11 cellular contexts compared by ENCODE assay signal in genomic region chr3:58659051-58659675, GRCh38. TPM values are rescaled to one million over a fixed set of nuclear protein-coding genes. Genes with fewer than 3 reads are reported as not detected.
A peak's percentile ranks its signal among the peaks of the same experiment; 100 is the strongest.
DNase-seq lines count a peak whose midpoint lies in the region; ATAC-seq and TF ChIP-seq lines count a peak whose summit lies in the region.
"Had no signal": no experiment of that assay in that cellular context is flagged by ENCODE, and none has a peak within 500 bp of the region (broad histone marks: within the 10 kb centered on the region; RNA-seq: fewer than 3 reads in every experiment).

No MANE protein-coding gene starts in this region.

- no peak for TF ChIP-seq POLR2A in right lobe of liver (IDR thresholded peaks at IDR 0.05)

- H3K9me3 ChIP-seq in colonic mucosa (no peaks in the 10 kb centered on the region), right lobe of liver (no peaks in the 10 kb centered on the region), Karpas-422 (ENCODE audit: low read length) (no peaks in the 10 kb centered on the region)

- H3K27ac ChIP-seq in colonic mucosa (peak overlapping the region; percentile 13), right lobe of liver (no peak overlapping the region), Karpas-422 (ENCODE audit: low read length) (no peak overlapping the region)

- H3K4me3 ChIP-seq in LNCaP clone FGC (ENCODE audit: low read depth, low read length) = no peak overlapping the region
- no peak overlapping the region for H3K4me3 ChIP-seq in colonic mucosa
- H3K4me3 ChIP-seq in right lobe of liver = no peak overlapping the region
- no peak overlapping the region for H3K4me3 ChIP-seq in Karpas-422 (ENCODE audit: low read length)

- no peaks in the 10 kb centered on the region for H3K79me2 ChIP-seq in Karpas-422 (ENCODE audit: low read length)

- no peak overlapping the region for H3K4me2 ChIP-seq in Karpas-422 (ENCODE audit: low read depth, low read length, poor library complexity, severe bottlenecking)

- no peaks in the 10 kb centered on the region for H4K20me1 ChIP-seq in Karpas-422 (ENCODE audit: insufficient read depth, low read depth, low read length)

- peak; percentile 63 for DNase-seq in AG08395 (ENCODE audit: low spot score)
- peak; percentile 86 for DNase-seq in LNCaP clone FGC (ENCODE audit: low read depth)
- peak; percentile 64 for DNase-seq in colonic mucosa
- DNase-seq in right lobe of liver = peak in 2 of 3 donors; percentile 37 to 62
- no peak for DNase-seq in retina
- DNase-seq in SIG-M5 (lab: John Stamatoyannopoulos, UW) = no peak
- no peak for DNase-seq in stimulated activated naive CD4-positive, alpha-beta T cell (lab: John Stamatoyannopoulos, UW)
- DNase-seq in Karpas-422 = no peak
- DNase-seq: DMS79 treated with DMSO at 0.1 percent for 48 hours had no signal

- WGBS in right lobe of liver (ENCODE audit: insufficient coverage, low coverage, low lambda C conversion rate, missing lambda C conversion rate) = 65% methylated on average over 8 of the region's 15 CpGs

- H3K36me3 ChIP-seq in colonic mucosa (no peaks in the 10 kb centered on the region), right lobe of liver (no peaks in the 10 kb centered on the region), Karpas-422 (ENCODE audit: insufficient read depth, low read length) (no peaks in the 10 kb centered on the region)

- H3K9me2 ChIP-seq in Karpas-422 (replicated peaks; ENCODE audit: insufficient read depth, low read length) = no peaks in the 10 kb centered on the region

- H3K4me1 ChIP-seq in colonic mucosa = peaks cover 14% of the 10 kb centered on the region
- no peaks in the 10 kb centered on the region for H3K4me1 ChIP-seq in right lobe of liver
- no peaks in the 10 kb centered on the region for H3K4me1 ChIP-seq in Karpas-422 (ENCODE audit: low read length)

- ATAC-seq in right lobe of liver = peak; percentile 83 to 97 (median 90)
- ATAC-seq: activated naive CD4-positive, alpha-beta T cell treated with anti-CD3 and anti-CD28 coated beads, Interleukin-2, amount 50 U/mL, for 72 hours had no signal

- TF ChIP-seq CTCF in LNCaP clone FGC (IDR thresholded peaks at IDR 0.05; ENCODE audit: control insufficient read depth, extremely low read depth, insufficient read depth) (peak; percentile 67), colonic mucosa (IDR thresholded peaks at IDR 0.05) (no peak), right lobe of liver (IDR thresholded peaks at IDR 0.05) (peak; percentile 24 to 56 (median 36))

- peak overlapping the region in 1 of 2 donors; percentile 61 for H3K9ac ChIP-seq in colonic mucosa (ENCODE audit: low read depth in 2 of 2, low read length in 2 of 2)
- no peak overlapping the region for H3K9ac ChIP-seq in Karpas-422 (ENCODE audit: low read length)

- intact Hi-C loops in colonic mucosa (cut with DNase I) (no loop called here), right lobe of liver (cut with DNase I) (no loop called here)

- H2AFZ ChIP-seq in Karpas-422 (ENCODE audit: low read length) = no peak overlapping the region

- H3K27me3 ChIP-seq in colonic mucosa (no peaks in the 10 kb centered on the region), right lobe of liver (no peaks in the 10 kb centered on the region), Karpas-422 (ENCODE audit: low read length) (no peaks in the 10 kb centered on the region)

RNA-seq across cellular contexts. Expression of gene FAM3D, which starts 7.4 kb away (rescaled TPM):
- 100 to 1,000 TPM; 646 to 707 TPM for total RNA-seq in colonic mucosa
- not detected for total RNA-seq in right lobe of liver
- total RNA-seq in Karpas-422 (2014; rRNA removed; shearing (Covaris generic); ENCODE audit: low replicate concordance) = not detected in 2 replicates
- total RNA-seq: activated naive CD4-positive, alpha-beta T cell treated with anti-CD3 and anti-CD28 coated beads, Interleukin-2, amount 50 U/mL, for 72 hours; mononuclear cell had no signal

Comparison
In these comparisons a context has a peak if more than half of its experiments do, and no peak if none do; other contexts are left out.
1. DNase-seq: peak in AG08395 (single experiment), LNCaP clone FGC (single experiment), colonic mucosa (single experiment) and right lobe of liver (2 of 3); none in retina (single experiment), SIG-M5 (single experiment), stimulated activated naive CD4-positive, alpha-beta T cell (0 of 6) and Karpas-422 (single experiment).
2. RNA of gene FAM3D, which starts 7.4 kb away (total RNA-seq): 646 to 707 TPM in colonic mucosa; not detected in right lobe of liver and not detected in Karpas-422; every median in the first group is over 100 times any median in the second.